10 cellular contexts compared by ENCODE assay signal in genomic region chr1:157521056-157521455, GRCh38. TPM values are rescaled to one million over a fixed set of nuclear protein-coding genes. Genes with fewer than 3 reads are reported as not detected.
"Had no signal": no experiment of that assay in that cellular context is flagged by ENCODE, and none has a peak within 500 bp of the region (broad histone marks: within the 10 kb centered on the region; RNA-seq: fewer than 3 reads in every experiment).

No MANE protein-coding gene starts in this region.

- H3K4me3 ChIP-seq: K562 had no signal

- H3K9me3 Mint-ChIP-seq: IgD-negative memory B cell had no signal

- FAIRE-seq: HepG2, HTR-8/SVneo, K562 had no signal

- DNase-seq: IMR-90, KBM-7, KG1 had no signal

- H3K27me3 Mint-ChIP-seq: IgD-negative memory B cell had no signal

- H3K27ac ChIP-seq: HL-60 had no signal

- H3K27ac Mint-ChIP-seq: IgD-negative memory B cell had no signal

- H3K4me3 Mint-ChIP-seq: IgD-negative memory B cell had no signal

- ATAC-seq: HepG2, K562 had no signal

RNA-seq across cellular contexts. Expression of gene FCRL5, which starts 31.3 kb away (rescaled TPM):
- total RNA-seq: HepG2, HT-29, HT1080, IMR-90, K562 had no signal
- polyA plus RNA-seq: HepG2, IMR-90, K562 had no signal
